8 cellular contexts compared by ENCODE assay signal in genomic region chr1:31335007-31335406, GRCh38. TPM values are rescaled to one million over a fixed set of nuclear protein-coding genes. Genes with fewer than 3 reads are reported as not detected.
A peak's percentile ranks its signal among the peaks of the same experiment; 100 is the strongest.
DNase-seq lines count a peak whose midpoint lies in the region; ATAC-seq, FAIRE-seq and TF ChIP-seq lines count a peak whose summit lies in the region.

No MANE protein-coding gene starts in this region.

- no peaks in the 10 kb centered on the region for H3K79me2 ChIP-seq in GM12878 (ENCODE audit: control insufficient read depth, insufficient read depth, low read length)

- DNase-seq in AG08396 (ENCODE audit: low spot score) (peak; percentile 37), NCI-H2227 (lab: John Stamatoyannopoulos, UW; ENCODE audit: unreplicated experiment) (peak; percentile 59), GM12878 (ENCODE audit: low read depth, low spot score) (peak; percentile 7), left lobe of liver (ENCODE audit: low spot score) (no peak), NK-92 (lab: John Stamatoyannopoulos, UW; ENCODE audit: unreplicated experiment) (no peak)

- SMC1A ChIA-PET in GM12878 (lab: Charles Lee; ENCODE audit: uncharacterized antibody, unreplicated experiment) = no interaction called here

- no peaks in the 10 kb centered on the region for H3K9me3 ChIP-seq in GM12878 (replicated peaks; ENCODE audit: control insufficient read depth, insufficient read depth, low read length)

- CTCF ChIA-PET in GM12878 (lab: Yijun Ruan, JAX) = interaction anchor here (1.0 to 1.7 kb wide), 7 partner anchors 8 to 213 kb away, joined by 3 to 20 read pairs (median 4); no protein-coding TSS in a partner anchor

- H2AFZ ChIP-seq in GM12878 (ENCODE audit: control insufficient read depth, low read depth, low read length) = no peak overlapping the region

- POLR2A ChIA-PET in GM12878 (lab: Charles Lee) = no interaction called here

- no TSS peak for BruUV-seq in GM12878 (replicated peaks; lab: Mats Ljungman, UMichigan)

- in situ Hi-C loops in GM12878 (cut with MboI) = no loop called here

- no peaks in the 10 kb centered on the region for H3K27me3 ChIP-seq in GM12878 (replicated peaks in 1 of 2; ENCODE audit: control insufficient read depth in 2 of 2, insufficient read depth in 2 of 2, low read length in 1 of 2)

- intact Hi-C loops in GM12878 (cut with micrococcal nuclease; ENCODE audit: unreplicated experiment) = loop anchor here (1.0 kb wide), 1 partner anchor 151 kb away; no protein-coding TSS in a partner anchor

- TF ChIP-seq POLR2A in GM12878 (IDR thresholded peaks at IDR 0.05; ENCODE audit: low read depth, low read length) = no peak

- H3K4me3 ChIP-seq in GM12875 (ENCODE audit: low read depth, low read length) (no peak overlapping the region), GM12878 (no peak overlapping the region)

- no peak for FAIRE-seq in GM12878 (lab: Jason Lieb, UNC)

- H3K36me3 ChIP-seq in GM12878 (ENCODE audit: control insufficient read depth in 2 of 2, insufficient read depth in 2 of 2, low read length in 1 of 2) = no peaks in the 10 kb centered on the region; a peak in 2 of 4 replicates

- H4K20me1 ChIP-seq in GM12878 (ENCODE audit: control insufficient read depth, insufficient read depth) = no peaks in the 10 kb centered on the region

- TF ChIP-seq EP300 in GM12878 (IDR thresholded peaks at IDR 0.05; ENCODE audit: borderline replicate concordance in 1 of 2, control insufficient read depth in 1 of 2, low read depth in 2 of 2, low read length in 2 of 2) = no peak

- TF ChIP-seq CTCF in GM12875 (IDR thresholded peaks at IDR 0.05; ENCODE audit: borderline replicate concordance, insufficient read depth, low read depth, low read length) = 0 out of 2 replicates have a peak, but pooled peaks have one; percentile 18
- TF ChIP-seq CTCF in GM12878 (IDR thresholded peaks at IDR 0.05 in 2 of 3, conservative IDR thresholded peaks at IDR 0.05 in 1 of 3; ENCODE audit: control insufficient read depth in 2 of 3, extremely low read depth in 1 of 3, insufficient read depth in 1 of 3, low read depth in 3 of 3, low read length in 3 of 3) = peak; percentile 30 to 55 (median 39); a peak in 4 of 6 replicates

- peak; percentile 68 for TF ChIP-seq RAD21 in GM12878 (IDR thresholded peaks at IDR 0.05; ENCODE audit: insufficient read depth, low read depth, low read length)

- H3K4me2 ChIP-seq in GM12878 (ENCODE audit: control insufficient read depth, insufficient read depth) = no peak overlapping the region

- ATAC-seq in GM12878 (peak; percentile 70), left lobe of liver (peak; percentile 87), HG02678 (IDR thresholded peaks at IDR 0.05; ENCODE audit: unreplicated experiment) (no peak), GM19351 (IDR thresholded peaks at IDR 0.05; ENCODE audit: unreplicated experiment) (no peak)

- H3K9ac ChIP-seq in GM12878 (ENCODE audit: control insufficient read depth, insufficient read depth, low read length) = no peak overlapping the region

- H3K4me1 ChIP-seq in GM12878 (ENCODE audit: control insufficient read depth, insufficient read depth, low read length) = no peaks in the 10 kb centered on the region; the same call in 1 of the 2 replicates

- no peak overlapping the region for H3K27ac ChIP-seq in GM12878 (ENCODE audit: control insufficient read depth, insufficient read depth)

- RAD21 ChIA-PET in GM12878 (lab: Charles Lee; ENCODE audit: unreplicated experiment) = interaction anchor here (1.5 kb wide), 1 partner anchor 150 kb away, joined by 4 read pairs; no protein-coding TSS in a partner anchor

TF ChIP-seq in GM12878, 131 proteins besides CTCF, POLR2A, EP300 and RAD21:
- peak; percentile 50; the same call in 1 of the 2 replicates for TF ChIP-seq SMC3 (IDR thresholded peaks at IDR 0.05; ENCODE audit: borderline replicate concordance, low read length)
- TF ChIP-seq JUNB (IDR thresholded peaks at IDR 0.05) = no peak
- TF ChIP-seq SMAD5 (IDR thresholded peaks at IDR 0.05; ENCODE audit: low read depth) = no peak

RNA-seq across cellular contexts. Expression of gene FABP3, which starts 37.9 kb away (rescaled TPM):
- total RNA-seq in GM12878 (2013; cell fraction: nucleolus; rRNA removed) = 0.95 and 1.2 TPM in 2 replicates
- 0.33 and 0.62 TPM in 2 replicates for total RNA-seq in GM12878 (2014; rRNA removed)
- 0.36 and 0.64 TPM in 2 replicates for total RNA-seq in GM12878 (2014; rRNA removed; fragmentation: Illumina TruSeq; extraction: Trizol)
- total RNA-seq in GM12878 (2021) = 0.43 TPM in 1 of 2 replicates, not detected in the other
- 9.4 TPM for polyA plus RNA-seq in GM12878 (2011; ENCODE audit: low read depth)
- 0.39 and 0.43 TPM in 2 replicates for polyA plus RNA-seq in GM12878 (2011; rRNA removed)
- polyA plus RNA-seq in GM12878 (2011; cell fraction: cytosol; rRNA removed) = 0.37 TPM in 2 replicates
- 0.49 TPM in 1 of 2 replicates, not detected in the other for polyA plus RNA-seq in GM12878 (2011; cell fraction: nucleus; rRNA removed)
- polyA plus RNA-seq in GM12878 (2012) = 12.6 and 13.4 TPM in 2 replicates
- 0.44 and 0.82 TPM in 2 replicates for polyA plus RNA-seq in GM12878 (2014; fragmentation: Illumina TruSeq; extraction: Trizol)
- 1 to 10 TPM in 1 of 2 experiments, under 1 TPM in 1; 0.72 to 1.2 TPM for polyA plus RNA-seq in GM12878 (2014; fragmentation: Nextera tagmentation; extraction: Ambion mirVana)
- 0.59 and 1.1 TPM in 2 replicates for polyA plus RNA-seq in GM12878 (2014; rRNA removed)
- 1 to 10 TPM in 1 of 2 experiments, not detected in 1; 1.1 TPM for polyA plus RNA-seq in GM12878 (2016; fragmentation: Nextera tagmentation; extraction: Ambion mirVana)
- polyA minus RNA-seq in GM12878 (2011; rRNA and poly(A)+ RNA removed) = 0.93 TPM in 1 of 2 replicates, not detected in the other
- polyA minus RNA-seq in GM12878 (2011; cell fraction: cytosol; rRNA and poly(A)+ RNA removed) = not detected in 2 replicates
- not detected in 2 replicates for polyA minus RNA-seq in GM12878 (2011; cell fraction: nucleus; rRNA and poly(A)+ RNA removed)
- total RNA-seq in left lobe of liver = 3.0 TPM

RNA-seq across cellular contexts. Expression of gene ZCCHC17, which starts 38.2 kb away (rescaled TPM):
- total RNA-seq in GM12878 (2013; cell fraction: nucleolus; rRNA removed) = 13.3 and 15.2 TPM in 2 replicates
- total RNA-seq in GM12878 (2014; rRNA removed) (22.3 and 25.4 TPM in 2 replicates), GM12878 (2014; rRNA removed; fragmentation: Illumina TruSeq; extraction: Trizol) (40.0 and 41.6 TPM in 2 replicates), GM12878 (2021) (25.6 and 27.5 TPM in 2 replicates), left lobe of liver (5.2 TPM)
- 23.9 TPM for polyA plus RNA-seq in GM12878 (2011; ENCODE audit: low read depth)
- polyA plus RNA-seq in GM12878 (2011; rRNA removed) (43.8 and 54.1 TPM in 2 replicates), GM12878 (2014; fragmentation: Illumina TruSeq; extraction: Trizol) (50.2 and 61.8 TPM in 2 replicates), GM12878 (2014; fragmentation: Nextera tagmentation; extraction: Ambion mirVana) (10 to 100 TPM; 63.9 to 86.3 TPM), GM12878 (2014; rRNA removed) (24.2 and 25.7 TPM in 2 replicates), GM12878 (2016; fragmentation: Nextera tagmentation; extraction: Ambion mirVana) (10 to 100 TPM; 62.7 to 68.7 TPM)
- polyA plus RNA-seq in GM12878 (2011; cell fraction: cytosol; rRNA removed) = 26.6 and 30.3 TPM in 2 replicates
- polyA plus RNA-seq in GM12878 (2011; cell fraction: nucleus; rRNA removed) = 14.0 and 17.8 TPM in 2 replicates
- polyA plus RNA-seq in GM12878 (2012) = 26.0 and 27.1 TPM in 2 replicates
- polyA minus RNA-seq in GM12878 (2011; rRNA and poly(A)+ RNA removed) = 17.5 and 18.1 TPM in 2 replicates
- 3.5 and 7.2 TPM in 2 replicates for polyA minus RNA-seq in GM12878 (2011; cell fraction: cytosol; rRNA and poly(A)+ RNA removed)
- 3.7 and 4.8 TPM in 2 replicates for polyA minus RNA-seq in GM12878 (2011; cell fraction: nucleus; rRNA and poly(A)+ RNA removed)

RNA-seq across cellular contexts. Expression of gene SNRNP40, which starts 38.4 kb away (rescaled TPM):
- total RNA-seq in GM12878 (2013; cell fraction: nucleolus; rRNA removed) = 110 and 123 TPM in 2 replicates
- total RNA-seq in GM12878 (2014; rRNA removed) (212 and 219 TPM in 2 replicates), GM12878 (2014; rRNA removed; fragmentation: Illumina TruSeq; extraction: Trizol) (108 and 116 TPM in 2 replicates), GM12878 (2021) (103 and 104 TPM in 2 replicates), left lobe of liver (14.3 TPM)
- 33.8 TPM for polyA plus RNA-seq in GM12878 (2011; ENCODE audit: low read depth)
- polyA plus RNA-seq in GM12878 (2011; rRNA removed) (103 and 113 TPM in 2 replicates), GM12878 (2014; fragmentation: Illumina TruSeq; extraction: Trizol) (94.2 and 97.7 TPM in 2 replicates), GM12878 (2014; fragmentation: Nextera tagmentation; extraction: Ambion mirVana) (10 to 100 TPM; 34.9 to 45.9 TPM), GM12878 (2014; rRNA removed) (141 and 144 TPM in 2 replicates), GM12878 (2016; fragmentation: Nextera tagmentation; extraction: Ambion mirVana) (100 to 1,000 TPM; 167 to 172 TPM)
- 106 and 119 TPM in 2 replicates for polyA plus RNA-seq in GM12878 (2011; cell fraction: cytosol; rRNA removed)
- polyA plus RNA-seq in GM12878 (2011; cell fraction: nucleus; rRNA removed) = 76.3 and 89.3 TPM in 2 replicates
- 41.7 and 45.5 TPM in 2 replicates for polyA plus RNA-seq in GM12878 (2012)
- polyA minus RNA-seq in GM12878 (2011; rRNA and poly(A)+ RNA removed) = 156 and 160 TPM in 2 replicates
- polyA minus RNA-seq in GM12878 (2011; cell fraction: cytosol; rRNA and poly(A)+ RNA removed) = 60.3 and 69.8 TPM in 2 replicates
- 34.8 and 60.8 TPM in 2 replicates for polyA minus RNA-seq in GM12878 (2011; cell fraction: nucleus; rRNA and poly(A)+ RNA removed)

Comparison
In these comparisons a context has a peak if more than half of its experiments do, and no peak if none do; other contexts are left out.
1. DNase-seq: peak in AG08396 (single experiment), NCI-H2227 (single experiment) and GM12878 (single experiment); none in left lobe of liver (single experiment) and NK-92 (single experiment).
2. ATAC-seq: peak in GM12878 (single experiment) and left lobe of liver (single experiment); none in HG02678 (single experiment) and GM19351 (single experiment).